Comparison of ENCODE assay signal across 9 cellular contexts in genomic region chr6:139334791-139335446, GRCh38. TPM values are rescaled to one million over a fixed set of nuclear protein-coding genes. Genes with fewer than 3 reads are reported as not detected.
DNase-seq lines count a peak whose midpoint lies in the region; ATAC-seq and TF ChIP-seq lines count a peak whose summit lies in the region.
"Had no signal": no experiment of that assay in that cellular context is flagged by ENCODE, and none has a peak within 500 bp of the region (broad histone marks: within the 10 kb centered on the region; RNA-seq: fewer than 3 reads in every experiment).

No MANE protein-coding gene starts in this region.

- H3K36me3 ChIP-seq in right atrium auricular region (no peaks in the 10 kb centered on the region), H7 (replicated peaks; ENCODE audit: control insufficient read depth, insufficient read depth, low read length) (no peaks in the 10 kb centered on the region)

- H3K9me3 ChIP-seq in right atrium auricular region = no peaks in the 10 kb centered on the region

- peaks cover 0 to 13% of the 10 kb centered on the region in 2 donors for H3K4me1 ChIP-seq in right atrium auricular region

- ATAC-seq in stimulated activated naive B cell treated with anti-CD40 and anti-IgM and Interleukin-4, amounts not matched to agents 10 μg/mL and 1 μg/mL and 100 μg/mL, for 72 hours (replicated peaks) = no peak
- no peak for ATAC-seq in HG02981 (IDR thresholded peaks at IDR 0.05; ENCODE audit: unreplicated experiment)
- ATAC-seq in activated T-cell treated with anti-CD3 and anti-CD28 coated beads, Interleukin-2, amount 50 U/mL, for 4 hours = no peak

- no peaks in the 10 kb centered on the region for H3K27me3 Mint-ChIP-seq in stimulated activated naive B cell treated with anti-CD40 and anti-IgM and Interleukin-4, amounts not matched to agents 10 μg/mL and 1 μg/mL and 100 μg/mL, for 72 hours
- no peaks in the 10 kb centered on the region for H3K27me3 Mint-ChIP-seq in activated T-cell treated with anti-CD3 and anti-CD28 coated beads, Interleukin-2, amount 50 U/mL, for 4 hours (ENCODE audit: low read depth)

- H3K27ac ChIP-seq in right atrium auricular region = peak overlapping the region; percentile 60 to 65

- no peak overlapping the region for H3K4me3 Mint-ChIP-seq in stimulated activated naive B cell treated with anti-CD40 and anti-IgM and Interleukin-4, amounts not matched to agents 10 μg/mL and 1 μg/mL and 100 μg/mL, for 72 hours
- no peak overlapping the region for H3K4me3 Mint-ChIP-seq in activated T-cell treated with anti-CD3 and anti-CD28 coated beads, Interleukin-2, amount 50 U/mL, for 4 hours
- H3K4me3 Mint-ChIP-seq: activated naive CD4-positive, alpha-beta T cell treated with anti-CD3 and anti-CD28 coated beads for 36 hours had no signal

- H3K27me3 ChIP-seq in right atrium auricular region = no peaks in the 10 kb centered on the region
- H3K27me3 ChIP-seq in H7 (ENCODE audit: control insufficient read depth, insufficient read depth, low read length) = no peaks in the 10 kb centered on the region

- H3K4me1 Mint-ChIP-seq in stimulated activated naive B cell treated with anti-CD40 and anti-IgM and Interleukin-4, amounts not matched to agents 10 μg/mL and 1 μg/mL and 100 μg/mL, for 72 hours = peaks cover 2 to 12% of the 10 kb centered on the region in 2 donors
- H3K4me1 Mint-ChIP-seq in activated T-cell treated with anti-CD3 and anti-CD28 coated beads, Interleukin-2, amount 50 U/mL, for 4 hours (ENCODE audit: low read depth) = peaks cover 5% of the 10 kb centered on the region

- H3K27ac Mint-ChIP-seq in stimulated activated naive B cell treated with anti-CD40 and anti-IgM and Interleukin-4, amounts not matched to agents 10 μg/mL and 1 μg/mL and 100 μg/mL, for 72 hours = peak overlapping the region; percentile 28
- H3K27ac Mint-ChIP-seq: activated naive CD4-positive, alpha-beta T cell treated with anti-CD3 and anti-CD28 coated beads for 36 hours had no signal

- DNase-seq in HPDE6-E6E7 (ENCODE audit: extremely low spot score) (peak; percentile 26), astrocyte of the hippocampus (ENCODE audit: low read depth, low spot score) (peak; percentile 77), right atrium auricular region (ENCODE audit: low spot score) (no peak), H7 (no peak), iPS-NIHi7 (ENCODE audit: extremely low spot score) (no peak)
- DNase-seq in stimulated activated naive B cell treated with anti-CD40 and anti-IgM and Interleukin-4, amounts not matched to agents 10 μg/mL and 1 μg/mL and 100 μg/mL, for 72 hours = no peak
- no peak for DNase-seq in activated T-cell treated with anti-CD3 and anti-CD28 coated beads, Interleukin-2, amount 50 U/mL, for 4 hours
- DNase-seq: activated naive CD4-positive, alpha-beta T cell treated with anti-CD3 and anti-CD28 coated beads for 36 hours had no signal

- H3K9me3 Mint-ChIP-seq in stimulated activated naive B cell treated with anti-CD40 and anti-IgM and Interleukin-4, amounts not matched to agents 10 μg/mL and 1 μg/mL and 100 μg/mL, for 72 hours = no peaks in the 10 kb centered on the region
- H3K9me3 Mint-ChIP-seq in activated T-cell treated with anti-CD3 and anti-CD28 coated beads, Interleukin-2, amount 50 U/mL, for 4 hours = no peaks in the 10 kb centered on the region
- H3K9me3 Mint-ChIP-seq: activated naive CD4-positive, alpha-beta T cell treated with anti-CD3 and anti-CD28 coated beads for 36 hours had no signal

- H3K36me3 Mint-ChIP-seq in stimulated activated naive B cell treated with anti-CD40 and anti-IgM and Interleukin-4, amounts not matched to agents 10 μg/mL and 1 μg/mL and 100 μg/mL, for 72 hours = no peaks in the 10 kb centered on the region
- H3K36me3 Mint-ChIP-seq in activated T-cell treated with anti-CD3 and anti-CD28 coated beads, Interleukin-2, amount 50 U/mL, for 4 hours (ENCODE audit: insufficient read depth) = no peaks in the 10 kb centered on the region

- H3K4me3 ChIP-seq in right atrium auricular region = no peak overlapping the region
- no peak overlapping the region for H3K4me3 ChIP-seq in H7 (ENCODE audit: insufficient read depth, low read depth, low read length)

- no peak for TF ChIP-seq CTCF in right atrium auricular region (IDR thresholded peaks at IDR 0.05)

RNA-seq across cellular contexts. Expression of gene CITED2, which starts 39.5 kb away (rescaled TPM):
- total RNA-seq in right atrium auricular region = 100 to 1,000 TPM; 119 to 208 TPM
- total RNA-seq in H7 (2014; rRNA removed; shearing (Covaris generic)) = 42.5 and 44.9 TPM in 2 replicates
- total RNA-seq in activated T-cell treated with anti-CD3 and anti-CD28 coated beads, Interleukin-2, amount 50 U/mL, for 4 hours = 10 to 100 TPM; 35.3 to 61.8 (median 54.1) TPM

RNA-seq across cellular contexts. Expression of gene TXLNB, which starts 43.1 kb away (rescaled TPM):
- total RNA-seq in right atrium auricular region = 100 to 1,000 TPM in 1 of 2 donors, 10 to 100 TPM in 1; 74.7 to 132 TPM
- total RNA-seq in H7 (2014; rRNA removed; shearing (Covaris generic)) = not detected in 2 replicates
- under 1 TPM in 2 of 3 donors, not detected in 1; 0.08 to 0.11 TPM for total RNA-seq in activated T-cell treated with anti-CD3 and anti-CD28 coated beads, Interleukin-2, amount 50 U/mL, for 4 hours

Comparison
In these comparisons a context has a peak if more than half of its experiments do, and no peak if none do; other contexts are left out.
1. DNase-seq: peak in HPDE6-E6E7 (single experiment) and astrocyte of the hippocampus (single experiment); none in right atrium auricular region (single experiment), stimulated activated naive B cell treated with anti-CD40 and anti-IgM and Interleukin-4, amounts not matched to agents 10 μg/mL and 1 μg/mL and 100 μg/mL, for 72 hours (single experiment), H7 (single experiment), activated T-cell treated with anti-CD3 and anti-CD28 coated beads, Interleukin-2, amount 50 U/mL, for 4 hours (single experiment) and iPS-NIHi7 (single experiment).
2. RNA of gene TXLNB, which starts 43.1 kb away (total RNA-seq): 74.7 to 132 TPM in right atrium auricular region; 0.08 to 0.11 TPM in activated T-cell treated with anti-CD3 and anti-CD28 coated beads, Interleukin-2, amount 50 U/mL, for 4 hours and not detected in H7; every median in the first group is over 10 times any median in the second.